ENCODE assay signal across 1 cellular context in the genomic region with DNA sequence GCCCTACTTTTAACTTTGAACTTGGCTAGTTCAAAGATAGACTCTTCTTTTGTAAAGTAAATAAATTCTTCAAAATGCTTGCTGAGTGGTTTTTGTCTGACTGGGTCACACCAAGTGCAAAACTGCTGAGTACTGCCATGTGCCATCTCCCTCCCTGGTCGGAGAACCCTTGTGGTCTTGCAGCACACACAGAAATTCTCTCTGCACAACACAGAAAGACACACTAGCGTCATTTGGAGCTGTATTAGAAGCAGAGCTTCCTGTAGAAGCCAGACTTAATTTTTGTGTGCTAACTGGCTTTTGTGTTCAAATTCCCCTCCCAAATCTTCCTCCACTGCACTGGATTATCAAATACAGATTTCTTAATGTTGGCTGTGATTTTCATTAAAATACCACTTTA.
TF ChIP-seq lines count a peak whose summit lies in the region.

No MANE protein-coding gene starts in this region.

TF ChIP-seq in WTC11, 78 proteins besides CTCF, POLR2A, EP300 and RAD21:
- TF ChIP-seq MXD4 (CRISPR knock-in tag; IDR thresholded peaks at IDR 0.05; ENCODE audit: borderline replicate concordance) (no peak), TEAD1 (CRISPR knock-in tag; IDR thresholded peaks at IDR 0.05) (no peak), SOX15 (CRISPR knock-in tag; IDR thresholded peaks at IDR 0.05) (no peak)
- TF ChIP-seq, protein P1, sequence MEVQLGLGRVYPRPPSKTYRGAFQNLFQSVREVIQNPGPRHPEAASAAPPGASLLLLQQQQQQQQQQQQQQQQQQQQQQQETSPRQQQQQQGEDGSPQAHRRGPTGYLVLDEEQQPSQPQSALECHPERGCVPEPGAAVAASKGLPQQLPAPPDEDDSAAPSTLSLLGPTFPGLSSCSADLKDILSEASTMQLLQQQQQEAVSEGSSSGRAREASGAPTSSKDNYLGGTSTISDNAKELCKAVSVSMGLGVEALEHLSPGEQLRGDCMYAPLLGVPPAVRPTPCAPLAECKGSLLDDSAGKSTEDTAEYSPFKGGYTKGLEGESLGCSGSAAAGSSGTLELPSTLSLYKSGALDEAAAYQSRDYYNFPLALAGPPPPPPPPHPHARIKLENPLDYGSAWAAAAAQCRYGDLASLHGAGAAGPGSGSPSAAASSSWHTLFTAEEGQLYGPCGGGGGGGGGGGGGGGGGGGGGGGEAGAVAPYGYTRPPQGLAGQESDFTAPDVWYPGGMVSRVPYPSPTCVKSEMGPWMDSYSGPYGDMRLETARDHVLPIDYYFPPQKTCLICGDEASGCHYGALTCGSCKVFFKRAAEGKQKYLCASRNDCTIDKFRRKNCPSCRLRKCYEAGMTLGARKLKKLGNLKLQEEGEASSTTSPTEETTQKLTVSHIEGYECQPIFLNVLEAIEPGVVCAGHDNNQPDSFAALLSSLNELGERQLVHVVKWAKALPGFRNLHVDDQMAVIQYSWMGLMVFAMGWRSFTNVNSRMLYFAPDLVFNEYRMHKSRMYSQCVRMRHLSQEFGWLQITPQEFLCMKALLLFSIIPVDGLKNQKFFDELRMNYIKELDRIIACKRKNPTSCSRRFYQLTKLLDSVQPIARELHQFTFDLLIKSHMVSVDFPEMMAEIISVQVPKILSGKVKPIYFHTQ (CRISPR knock-in tag; IDR thresholded peaks at IDR 0.05), result no peak
